Comparison of ENCODE assay signal across 1 cellular context in genomic region chr11:126146454-126147192, GRCh38.
A peak's percentile ranks its signal among the peaks of the same experiment; 100 is the strongest.
TF ChIP-seq lines count a peak whose summit lies in the region.

No MANE protein-coding gene starts in this region.

TF ChIP-seq in HepG2, 621 proteins besides CTCF, POLR2A, EP300 and RAD21 (continued from another document and continues in another):
- TF ChIP-seq, protein P1, sequence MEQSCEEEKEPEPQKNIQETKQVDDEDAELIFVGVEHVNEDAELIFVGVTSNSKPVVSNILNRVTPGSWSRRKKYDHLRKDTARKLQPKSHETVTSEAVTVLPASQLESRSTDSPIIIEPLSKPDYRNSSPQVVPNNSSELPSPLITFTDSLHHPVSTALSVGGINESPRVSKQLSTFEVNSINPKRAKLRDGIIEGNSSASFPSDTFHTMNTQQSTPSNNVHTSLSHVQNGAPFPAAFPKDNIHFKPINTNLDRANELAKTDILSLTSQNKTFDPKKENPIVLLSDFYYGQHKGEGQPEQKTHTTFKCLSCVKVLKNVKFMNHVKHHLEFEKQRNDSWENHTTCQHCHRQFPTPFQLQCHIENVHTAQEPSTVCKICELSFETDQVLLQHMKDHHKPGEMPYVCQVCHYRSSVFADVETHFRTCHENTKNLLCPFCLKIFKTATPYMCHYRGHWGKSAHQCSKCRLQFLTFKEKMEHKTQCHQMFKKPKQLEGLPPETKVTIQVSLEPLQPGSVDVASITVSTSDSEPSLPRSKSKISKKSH (CRISPR knock-in tag; IDR thresholded peaks at IDR 0.05; ENCODE audit: borderline replicate concordance): no peak
- TF ChIP-seq ZNF768 (CRISPR knock-in tag; IDR thresholded peaks at IDR 0.05) (no peak), ZNF710 (CRISPR knock-in tag; IDR thresholded peaks at IDR 0.05; ENCODE audit: borderline replicate concordance) (peak; percentile 50; the same call in 1 of the 2 replicates), HIVEP1 (CRISPR knock-in tag; IDR thresholded peaks at IDR 0.05) (0 out of 2 replicates have a peak, but pooled peaks have one; percentile 24), TAF15 (IDR thresholded peaks at IDR 0.05; ENCODE audit: low read depth, low read length, poor library complexity, severe bottlenecking) (no peak), ZNF792 (CRISPR knock-in tag; IDR thresholded peaks at IDR 0.05) (peak; percentile 51; the same call in 1 of the 2 replicates), PRMT3 (CRISPR knock-in tag; IDR thresholded peaks at IDR 0.05; ENCODE audit: borderline replicate concordance, low read depth) (no peak), ZNF672 (CRISPR knock-in tag; IDR thresholded peaks at IDR 0.05) (no peak), ZNF121 (CRISPR knock-in tag; IDR thresholded peaks at IDR 0.05) (0 out of 2 replicates have a peak, but pooled peaks have one; percentile 9), ZFY (CRISPR knock-in tag; IDR thresholded peaks at IDR 0.05) (peak; percentile 65), TCF7 (IDR thresholded peaks at IDR 0.05; ENCODE audit: low read depth) (no peak), GABPA (IDR thresholded peaks at IDR 0.05; ENCODE audit: low read depth, low read length) (no peak), GABPA (CRISPR knock-in tag; IDR thresholded peaks at IDR 0.05; ENCODE audit: low read depth) (no peak), SNAI1 (CRISPR knock-in tag; IDR thresholded peaks at IDR 0.05; ENCODE audit: borderline replicate concordance) (0 out of 2 replicates have a peak, but pooled peaks have one; percentile 1), CBX2 (IDR thresholded peaks at IDR 0.05; ENCODE audit: low read depth, low read length) (no peak), CBX2 (CRISPR knock-in tag; IDR thresholded peaks at IDR 0.05; ENCODE audit: low read depth) (no peak), ZNF674 (CRISPR knock-in tag; IDR thresholded peaks at IDR 0.05; ENCODE audit: low read depth) (no peak), FOXP1 (IDR thresholded peaks at IDR 0.05) (no peak), FOXP1 (CRISPR knock-in tag; IDR thresholded peaks at IDR 0.05) (no peak), SAP130 (CRISPR knock-in tag; IDR thresholded peaks at IDR 0.05; ENCODE audit: low read depth) (peak; percentile 8; the same call in 1 of the 2 replicates), AGO2 (optimal IDR thresholded peaks at IDR 0.05; ENCODE audit: low read depth, low read length) (peak; percentile 75), SRSF1 (optimal IDR thresholded peaks at IDR 0.05; ENCODE audit: low read depth, low read length) (peak; percentile 37), ZNF343 (CRISPR knock-in tag; IDR thresholded peaks at IDR 0.05) (no peak), XBP1 (CRISPR knock-in tag; IDR thresholded peaks at IDR 0.05) (no peak), ZBTB42 (CRISPR knock-in tag; IDR thresholded peaks at IDR 0.05) (no peak), PCBP1 (IDR thresholded peaks at IDR 0.05; ENCODE audit: borderline replicate concordance, low read depth, low read length) (peak; percentile 97), ZBTB7A (CRISPR knock-in tag; IDR thresholded peaks at IDR 0.05) (0 out of 2 replicates have a peak, but pooled peaks have one; percentile 35), GFI1 (CRISPR knock-in tag; IDR thresholded peaks at IDR 0.05; ENCODE audit: borderline replicate concordance) (peak; percentile 59; the same call in 1 of the 2 replicates), GTF2F1 (IDR thresholded peaks at IDR 0.05; ENCODE audit: low read length) (no peak), HNRNPLL (IDR thresholded peaks at IDR 0.05; ENCODE audit: low read depth, low read length, poor library complexity, severe bottlenecking) (peak; percentile 7)
- TF ChIP-seq, protein P2, sequence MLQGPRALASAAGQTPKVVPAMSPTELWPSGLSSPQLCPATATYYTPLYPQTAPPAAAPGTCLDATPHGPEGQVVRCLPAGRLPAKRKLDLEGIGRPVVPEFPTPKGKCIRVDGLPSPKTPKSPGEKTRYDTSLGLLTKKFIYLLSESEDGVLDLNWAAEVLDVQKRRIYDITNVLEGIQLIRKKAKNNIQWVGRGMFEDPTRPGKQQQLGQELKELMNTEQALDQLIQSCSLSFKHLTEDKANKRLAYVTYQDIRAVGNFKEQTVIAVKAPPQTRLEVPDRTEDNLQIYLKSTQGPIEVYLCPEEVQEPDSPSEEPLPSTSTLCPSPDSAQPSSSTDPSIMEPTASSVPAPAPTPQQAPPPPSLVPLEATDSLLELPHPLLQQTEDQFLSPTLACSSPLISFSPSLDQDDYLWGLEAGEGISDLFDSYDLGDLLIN (CRISPR knock-in tag; IDR thresholded peaks at IDR 0.05; ENCODE audit: borderline replicate concordance): no peak
- TF ChIP-seq, protein P3, sequence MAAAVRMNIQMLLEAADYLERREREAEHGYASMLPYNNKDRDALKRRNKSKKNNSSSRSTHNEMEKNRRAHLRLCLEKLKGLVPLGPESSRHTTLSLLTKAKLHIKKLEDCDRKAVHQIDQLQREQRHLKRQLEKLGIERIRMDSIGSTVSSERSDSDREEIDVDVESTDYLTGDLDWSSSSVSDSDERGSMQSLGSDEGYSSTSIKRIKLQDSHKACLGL (CRISPR knock-in tag; IDR thresholded peaks at IDR 0.05): no peak
- TF ChIP-seq, protein P4, sequence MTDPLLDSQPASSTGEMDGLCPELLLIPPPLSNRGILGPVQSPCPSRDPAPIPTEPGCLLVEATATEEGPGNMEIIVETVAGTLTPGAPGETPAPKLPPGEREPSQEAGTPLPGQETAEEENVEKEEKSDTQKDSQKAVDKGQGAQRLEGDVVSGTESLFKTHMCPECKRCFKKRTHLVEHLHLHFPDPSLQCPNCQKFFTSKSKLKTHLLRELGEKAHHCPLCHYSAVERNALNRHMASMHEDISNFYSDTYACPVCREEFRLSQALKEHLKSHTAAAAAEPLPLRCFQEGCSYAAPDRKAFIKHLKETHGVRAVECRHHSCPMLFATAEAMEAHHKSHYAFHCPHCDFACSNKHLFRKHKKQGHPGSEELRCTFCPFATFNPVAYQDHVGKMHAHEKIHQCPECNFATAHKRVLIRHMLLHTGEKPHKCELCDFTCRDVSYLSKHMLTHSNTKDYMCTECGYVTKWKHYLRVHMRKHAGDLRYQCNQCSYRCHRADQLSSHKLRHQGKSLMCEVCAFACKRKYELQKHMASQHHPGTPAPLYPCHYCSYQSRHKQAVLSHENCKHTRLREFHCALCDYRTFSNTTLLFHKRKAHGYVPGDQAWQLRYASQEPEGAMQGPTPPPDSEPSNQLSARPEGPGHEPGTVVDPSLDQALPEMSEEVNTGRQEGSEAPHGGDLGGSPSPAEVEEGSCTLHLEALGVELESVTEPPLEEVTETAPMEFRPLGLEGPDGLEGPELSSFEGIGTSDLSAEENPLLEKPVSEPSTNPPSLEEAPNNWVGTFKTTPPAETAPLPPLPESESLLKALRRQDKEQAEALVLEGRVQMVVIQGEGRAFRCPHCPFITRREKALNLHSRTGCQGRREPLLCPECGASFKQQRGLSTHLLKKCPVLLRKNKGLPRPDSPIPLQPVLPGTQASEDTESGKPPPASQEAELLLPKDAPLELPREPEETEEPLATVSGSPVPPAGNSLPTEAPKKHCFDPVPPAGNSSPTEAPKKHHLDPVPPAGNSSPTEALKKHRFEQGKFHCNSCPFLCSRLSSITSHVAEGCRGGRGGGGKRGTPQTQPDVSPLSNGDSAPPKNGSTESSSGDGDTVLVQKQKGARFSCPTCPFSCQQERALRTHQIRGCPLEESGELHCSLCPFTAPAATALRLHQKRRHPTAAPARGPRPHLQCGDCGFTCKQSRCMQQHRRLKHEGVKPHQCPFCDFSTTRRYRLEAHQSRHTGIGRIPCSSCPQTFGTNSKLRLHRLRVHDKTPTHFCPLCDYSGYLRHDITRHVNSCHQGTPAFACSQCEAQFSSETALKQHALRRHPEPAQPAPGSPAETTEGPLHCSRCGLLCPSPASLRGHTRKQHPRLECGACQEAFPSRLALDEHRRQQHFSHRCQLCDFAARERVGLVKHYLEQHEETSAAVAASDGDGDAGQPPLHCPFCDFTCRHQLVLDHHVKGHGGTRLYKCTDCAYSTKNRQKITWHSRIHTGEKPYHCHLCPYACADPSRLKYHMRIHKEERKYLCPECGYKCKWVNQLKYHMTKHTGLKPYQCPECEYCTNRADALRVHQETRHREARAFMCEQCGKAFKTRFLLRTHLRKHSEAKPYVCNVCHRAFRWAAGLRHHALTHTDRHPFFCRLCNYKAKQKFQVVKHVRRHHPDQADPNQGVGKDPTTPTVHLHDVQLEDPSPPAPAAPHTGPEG (CRISPR knock-in tag; IDR thresholded peaks at IDR 0.05): no peak
- TF ChIP-seq, protein P5, sequence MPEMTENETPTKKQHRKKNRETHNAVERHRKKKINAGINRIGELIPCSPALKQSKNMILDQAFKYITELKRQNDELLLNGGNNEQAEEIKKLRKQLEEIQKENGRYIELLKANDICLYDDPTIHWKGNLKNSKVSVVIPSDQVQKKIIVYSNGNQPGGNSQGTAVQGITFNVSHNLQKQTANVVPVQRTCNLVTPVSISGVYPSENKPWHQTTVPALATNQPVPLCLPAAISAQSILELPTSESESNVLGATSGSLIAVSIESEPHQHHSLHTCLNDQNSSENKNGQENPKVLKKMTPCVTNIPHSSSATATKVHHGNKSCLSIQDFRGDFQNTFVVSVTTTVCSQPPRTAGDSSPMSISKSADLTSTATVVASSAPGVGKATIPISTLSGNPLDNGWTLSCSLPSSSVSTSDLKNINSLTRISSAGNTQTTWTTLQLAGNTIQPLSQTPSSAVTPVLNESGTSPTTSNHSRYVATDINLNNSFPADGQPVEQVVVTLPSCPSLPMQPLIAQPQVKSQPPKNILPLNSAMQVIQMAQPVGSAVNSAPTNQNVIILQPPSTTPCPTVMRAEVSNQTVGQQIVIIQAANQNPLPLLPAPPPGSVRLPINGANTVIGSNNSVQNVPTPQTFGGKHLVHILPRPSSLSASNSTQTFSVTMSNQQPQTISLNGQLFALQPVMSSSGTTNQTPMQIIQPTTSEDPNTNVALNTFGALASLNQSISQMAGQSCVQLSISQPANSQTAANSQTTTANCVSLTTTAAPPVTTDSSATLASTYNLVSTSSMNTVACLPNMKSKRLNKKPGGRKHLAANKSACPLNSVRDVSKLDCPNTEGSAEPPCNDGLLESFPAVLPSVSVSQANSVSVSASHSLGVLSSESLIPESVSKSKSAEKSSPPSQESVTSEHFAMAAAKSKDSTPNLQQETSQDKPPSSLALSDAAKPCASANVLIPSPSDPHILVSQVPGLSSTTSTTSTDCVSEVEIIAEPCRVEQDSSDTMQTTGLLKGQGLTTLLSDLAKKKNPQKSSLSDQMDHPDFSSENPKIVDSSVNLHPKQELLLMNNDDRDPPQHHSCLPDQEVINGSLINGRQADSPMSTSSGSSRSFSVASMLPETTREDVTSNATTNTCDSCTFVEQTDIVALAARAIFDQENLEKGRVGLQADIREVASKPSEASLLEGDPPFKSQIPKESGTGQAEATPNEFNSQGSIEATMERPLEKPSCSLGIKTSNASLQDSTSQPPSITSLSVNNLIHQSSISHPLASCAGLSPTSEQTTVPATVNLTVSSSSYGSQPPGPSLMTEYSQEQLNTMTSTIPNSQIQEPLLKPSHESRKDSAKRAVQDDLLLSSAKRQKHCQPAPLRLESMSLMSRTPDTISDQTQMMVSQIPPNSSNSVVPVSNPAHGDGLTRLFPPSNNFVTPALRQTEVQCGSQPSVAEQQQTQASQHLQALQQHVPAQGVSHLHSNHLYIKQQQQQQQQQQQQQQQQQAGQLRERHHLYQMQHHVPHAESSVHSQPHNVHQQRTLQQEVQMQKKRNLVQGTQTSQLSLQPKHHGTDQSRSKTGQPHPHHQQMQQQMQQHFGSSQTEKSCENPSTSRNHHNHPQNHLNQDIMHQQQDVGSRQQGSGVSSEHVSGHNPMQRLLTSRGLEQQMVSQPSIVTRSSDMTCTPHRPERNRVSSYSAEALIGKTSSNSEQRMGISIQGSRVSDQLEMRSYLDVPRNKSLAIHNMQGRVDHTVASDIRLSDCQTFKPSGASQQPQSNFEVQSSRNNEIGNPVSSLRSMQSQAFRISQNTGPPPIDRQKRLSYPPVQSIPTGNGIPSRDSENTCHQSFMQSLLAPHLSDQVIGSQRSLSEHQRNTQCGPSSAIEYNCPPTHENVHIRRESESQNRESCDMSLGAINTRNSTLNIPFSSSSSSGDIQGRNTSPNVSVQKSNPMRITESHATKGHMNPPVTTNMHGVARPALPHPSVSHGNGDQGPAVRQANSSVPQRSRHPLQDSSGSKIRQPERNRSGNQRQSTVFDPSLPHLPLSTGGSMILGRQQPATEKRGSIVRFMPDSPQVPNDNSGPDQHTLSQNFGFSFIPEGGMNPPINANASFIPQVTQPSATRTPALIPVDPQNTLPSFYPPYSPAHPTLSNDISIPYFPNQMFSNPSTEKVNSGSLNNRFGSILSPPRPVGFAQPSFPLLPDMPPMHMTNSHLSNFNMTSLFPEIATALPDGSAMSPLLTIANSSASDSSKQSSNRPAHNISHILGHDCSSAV (CRISPR knock-in tag; IDR thresholded peaks at IDR 0.05; ENCODE audit: borderline replicate concordance): no peak
